ENCODE assay signal across 11 cellular contexts in genomic region chr17:29586676-29587469, GRCh38. TPM values are rescaled to one million over a fixed set of nuclear protein-coding genes. Genes with fewer than 3 reads are reported as not detected.
DNase-seq lines count a peak whose midpoint lies in the region; FAIRE-seq and TF ChIP-seq lines count a peak whose summit lies in the region.
"Had no signal": no experiment of that assay in that cellular context is flagged by ENCODE, and none has a peak within 500 bp of the region (broad histone marks: within the 10 kb centered on the region; RNA-seq: fewer than 3 reads in every experiment).

No MANE protein-coding gene starts in this region.

- H3K9me3 Mint-ChIP-seq in activated T-helper 1 cell treated with anti-CD3 and anti-CD28 coated beads, Interleukin-12 subunit alpha, Interleukin-12 subunit beta, Interleukin-2, Interleukin-4 antibody, amounts not matched to agents 30 ng/mL and 10 ng/mL and 1 ng/mL, durations not matched to agents 14 hours and 24 hours and 36 hours = no peaks in the 10 kb centered on the region
- no peaks in the 10 kb centered on the region for H3K9me3 Mint-ChIP-seq in type B pancreatic cell

- H3K36me3 ChIP-seq in keratinocyte (ENCODE audit: control insufficient read depth in 2 of 2, extremely low read depth in 1 of 2, insufficient read depth in 2 of 2, low read length in 2 of 2) (peaks cover 12 to 18% of the 10 kb centered on the region in 2 experiments), Peyer's patch (peaks cover 0 to 10% (median 0%) of the 10 kb centered on the region in 3 donors)
- H3K36me3 ChIP-seq: ovary had no signal

- TF ChIP-seq CTCF in keratinocyte (optimal IDR thresholded peaks at IDR 0.05 in 1 of 3, IDR thresholded peaks at IDR 0.05 in 1 of 3, conservative IDR thresholded peaks at IDR 0.05 in 1 of 3; ENCODE audit: extremely low read depth in 1 of 3, insufficient read depth in 2 of 3, low read length in 3 of 3) = no peak
- TF ChIP-seq CTCF in type B pancreatic cell (conservative IDR thresholded peaks at IDR 0.05) = no peak
- no peak for TF ChIP-seq CTCF in Peyer's patch (IDR thresholded peaks at IDR 0.05)

- FAIRE-seq in keratinocyte (lab: Jason Lieb, UNC) (peak; percentile 29), RCC 7860 (lab: Jason Lieb, UNC) (no peak)

- H3K4me1 ChIP-seq in keratinocyte (ENCODE audit: control insufficient read depth, extremely low read depth, insufficient read depth, low read length) = peaks cover 85% of the 10 kb centered on the region
- H3K4me1 ChIP-seq in Peyer's patch = peaks cover 9 to 41% (median 32%) of the 10 kb centered on the region in 4 donors

- H3K27ac Mint-ChIP-seq in activated T-helper 1 cell treated with anti-CD3 and anti-CD28 coated beads, Interleukin-12 subunit alpha, Interleukin-12 subunit beta, Interleukin-2, Interleukin-4 antibody, amounts not matched to agents 30 ng/mL and 10 ng/mL and 1 ng/mL, durations not matched to agents 14 hours and 24 hours and 36 hours = no peak overlapping the region
- no peak overlapping the region for H3K27ac Mint-ChIP-seq in type B pancreatic cell

- no peak overlapping the region for H3K4me3 ChIP-seq in keratinocyte (ENCODE audit: control insufficient read depth in 2 of 3, extremely low read depth in 1 of 3, insufficient read depth in 2 of 3, low read depth in 1 of 3, low read length in 3 of 3)
- no peak overlapping the region for H3K4me3 ChIP-seq in Peyer's patch
- H3K4me3 ChIP-seq: ovary, SJSA1 had no signal

- no peaks in the 10 kb centered on the region for H3K9me3 ChIP-seq in keratinocyte (ENCODE audit: control insufficient read depth, low read depth, low read length)
- H3K9me3 ChIP-seq in Peyer's patch = no peaks in the 10 kb centered on the region
- H3K9me3 ChIP-seq: ovary, SJSA1 had no signal

- H3K27me3 ChIP-seq in keratinocyte (ENCODE audit: control insufficient read depth, extremely low read depth, insufficient read depth, low read length) (no peaks in the 10 kb centered on the region), Peyer's patch (no peaks in the 10 kb centered on the region)
- H3K27me3 ChIP-seq: ovary, SJSA1 had no signal

- peaks cover 6% of the 10 kb centered on the region for H3K36me3 Mint-ChIP-seq in activated T-helper 1 cell treated with anti-CD3 and anti-CD28 coated beads, Interleukin-12 subunit alpha, Interleukin-12 subunit beta, Interleukin-2, Interleukin-4 antibody, amounts not matched to agents 30 ng/mL and 10 ng/mL and 1 ng/mL, durations not matched to agents 14 hours and 24 hours and 36 hours (ENCODE audit: low read depth)
- H3K36me3 Mint-ChIP-seq in type B pancreatic cell = no peaks in the 10 kb centered on the region

- peak overlapping the region; percentile 96 for H3K4me3 Mint-ChIP-seq in activated T-helper 1 cell treated with anti-CD3 and anti-CD28 coated beads, Interleukin-12 subunit alpha, Interleukin-12 subunit beta, Interleukin-2, Interleukin-4 antibody, amounts not matched to agents 30 ng/mL and 10 ng/mL and 1 ng/mL, durations not matched to agents 14 hours and 24 hours and 36 hours
- peak overlapping the region; percentile 92 for H3K4me3 Mint-ChIP-seq in type B pancreatic cell

- peaks cover 22% of the 10 kb centered on the region for H3K9me1 ChIP-seq in keratinocyte (ENCODE audit: control insufficient read depth, extremely low read depth, insufficient read depth, low read length)

- H3K9ac ChIP-seq in keratinocyte (ENCODE audit: control insufficient read depth, extremely low read depth, insufficient read depth, low read length) = peak overlapping the region; percentile 3

- dilution Hi-C loops in keratinocyte (cut with MboI; ENCODE audit: extremely low pct_ligation_motif_present, low sequenced_read_pairs) = no loop called here

- no peak for TF ChIP-seq POLR2A in Peyer's patch (IDR thresholded peaks at IDR 0.05)

- H2AFZ ChIP-seq in keratinocyte (ENCODE audit: control insufficient read depth, low read length) = no peak overlapping the region

- no peaks in the 10 kb centered on the region for H3K27me3 Mint-ChIP-seq in activated T-helper 1 cell treated with anti-CD3 and anti-CD28 coated beads, Interleukin-12 subunit alpha, Interleukin-12 subunit beta, Interleukin-2, Interleukin-4 antibody, amounts not matched to agents 30 ng/mL and 10 ng/mL and 1 ng/mL, durations not matched to agents 14 hours and 24 hours and 36 hours (ENCODE audit: insufficient read depth)
- no peaks in the 10 kb centered on the region for H3K27me3 Mint-ChIP-seq in type B pancreatic cell

- DNase-seq in activated T-cell treated with anti-CD3 and anti-CD28 coated beads, Interleukin-2, amount 50 U/mL, for 1 hour = peak; percentile 14
- no peak for DNase-seq in activated T-cell treated with anti-CD3 and anti-CD28 coated beads, Interleukin-2, amount 50 U/mL, for 48 hours
- DNase-seq in activated T-helper 1 cell treated with anti-CD3 and anti-CD28 coated beads, Interleukin-12 subunit alpha, Interleukin-12 subunit beta, Interleukin-2, Interleukin-4 antibody, amounts not matched to agents 30 ng/mL and 10 ng/mL and 1 ng/mL, durations not matched to agents 14 hours and 24 hours and 36 hours (ENCODE audit: low spot score) = no peak
- DNase-seq in keratinocyte (ENCODE audit: low read depth, low spot score) = no peak
- DNase-seq in type B pancreatic cell (ENCODE audit: extremely low spot score, unreplicated experiment) = no peak
- DNase-seq in effector CD4-positive, alpha-beta T cell = no peak
- no peak for DNase-seq in RCC 7860 (ENCODE audit: low spot score)
- DNase-seq in Peyer's patch = no peak
- DNase-seq: hippocampal formation had no signal

- H3K4me1 Mint-ChIP-seq in activated T-helper 1 cell treated with anti-CD3 and anti-CD28 coated beads, Interleukin-12 subunit alpha, Interleukin-12 subunit beta, Interleukin-2, Interleukin-4 antibody, amounts not matched to agents 30 ng/mL and 10 ng/mL and 1 ng/mL, durations not matched to agents 14 hours and 24 hours and 36 hours (ENCODE audit: low read depth) = peaks cover 64% of the 10 kb centered on the region
- H3K4me1 Mint-ChIP-seq in type B pancreatic cell (ENCODE audit: unreplicated experiment) = peaks cover 24% of the 10 kb centered on the region

- H3K79me2 ChIP-seq in keratinocyte (ENCODE audit: control insufficient read depth, insufficient read depth, low read length) = peaks cover 64% of the 10 kb centered on the region

- H4K20me1 ChIP-seq in keratinocyte (ENCODE audit: control insufficient read depth, extremely low read depth, insufficient read depth, low read length) = peaks cover 28% of the 10 kb centered on the region

- H3K27ac ChIP-seq in keratinocyte (ENCODE audit: control insufficient read depth, insufficient read depth, low read length) = no peak overlapping the region
- H3K27ac ChIP-seq in Peyer's patch = peak overlapping the region in 1 of 4 donors; percentile 38
- H3K27ac ChIP-seq: SJSA1 had no signal

- H3K4me2 ChIP-seq in keratinocyte (ENCODE audit: control insufficient read depth, extremely low read depth, insufficient read depth, low read depth, low read length) = peak overlapping the region; percentile 97

- intact Hi-C loops in activated T-helper 1 cell treated with anti-CD3 and anti-CD28 coated beads, Interleukin-12 subunit alpha, Interleukin-12 subunit beta, Interleukin-2, Interleukin-4 antibody, amounts not matched to agents 30 ng/mL and 10 ng/mL and 1 ng/mL, durations not matched to agents 14 hours and 24 hours and 36 hours (cut with micrococcal nuclease) = no loop called here

RNA-seq across cellular contexts. Expression of gene GIT1, which starts 2.6 kb away (rescaled TPM):
- 81.0 and 87.5 TPM in 2 replicates for total RNA-seq in activated T-helper 1 cell treated with anti-CD3 and anti-CD28 coated beads, Interleukin-12 subunit alpha, Interleukin-12 subunit beta, Interleukin-2, Interleukin-4 antibody, amounts not matched to agents 30 ng/mL and 10 ng/mL and 1 ng/mL, durations not matched to agents 14 hours and 24 hours and 36 hours
- polyA plus RNA-seq in keratinocyte = 35.9 to 42.7 TPM (median 37.9 TPM) in 3 replicates
- polyA plus RNA-seq in keratinocyte (2011; ENCODE audit: low read depth) = 34.5 TPM
- polyA plus RNA-seq in keratinocyte (2011; cell fraction: cytosol; rRNA removed) = 26.3 and 43.3 TPM in 2 replicates
- 55.9 and 64.8 TPM in 2 replicates for polyA plus RNA-seq in keratinocyte (2011; cell fraction: nucleus; rRNA removed)
- 28.3 and 36.4 TPM in 2 replicates for polyA plus RNA-seq in keratinocyte (2012; ENCODE audit: low replicate concordance)
- polyA minus RNA-seq in keratinocyte = 43.0 to 93.0 TPM (median 49.5 TPM) in 3 replicates
- 58.7 TPM for polyA minus RNA-seq in keratinocyte (2011; cell fraction: cytosol; rRNA and poly(A)+ RNA removed)
- 36.5 and 45.9 TPM in 2 replicates for polyA minus RNA-seq in keratinocyte (2011; cell fraction: nucleus; rRNA and poly(A)+ RNA removed)
- 44.0 and 66.7 TPM in 2 replicates for total RNA-seq in type B pancreatic cell (ENCODE audit: low replicate concordance)
- total RNA-seq in Peyer's patch = 10 to 100 TPM; 31.9 to 66.7 (median 52.6) TPM

RNA-seq across cellular contexts. Expression of gene ANKRD13B, which starts 6.1 kb away (rescaled TPM):
- 45.8 and 46.2 TPM in 2 replicates for total RNA-seq in activated T-helper 1 cell treated with anti-CD3 and anti-CD28 coated beads, Interleukin-12 subunit alpha, Interleukin-12 subunit beta, Interleukin-2, Interleukin-4 antibody, amounts not matched to agents 30 ng/mL and 10 ng/mL and 1 ng/mL, durations not matched to agents 14 hours and 24 hours and 36 hours
- polyA plus RNA-seq in keratinocyte = 3.7 to 6.5 TPM (median 5.0 TPM) in 3 replicates
- 3.7 TPM for polyA plus RNA-seq in keratinocyte (2011; ENCODE audit: low read depth)
- 2.8 and 5.7 TPM in 2 replicates for polyA plus RNA-seq in keratinocyte (2011; cell fraction: cytosol; rRNA removed)
- polyA plus RNA-seq in keratinocyte (2011; cell fraction: nucleus; rRNA removed) = 13.0 and 14.3 TPM in 2 replicates
- 6.7 and 7.8 TPM in 2 replicates for polyA plus RNA-seq in keratinocyte (2012; ENCODE audit: low replicate concordance)
- polyA minus RNA-seq in keratinocyte = 4.8 to 12.7 TPM (median 5.3 TPM) in 3 replicates
- 12.9 TPM for polyA minus RNA-seq in keratinocyte (2011; cell fraction: cytosol; rRNA and poly(A)+ RNA removed)
- polyA minus RNA-seq in keratinocyte (2011; cell fraction: nucleus; rRNA and poly(A)+ RNA removed) = 6.2 and 9.9 TPM in 2 replicates
- total RNA-seq in type B pancreatic cell (ENCODE audit: low replicate concordance) (21.0 and 50.5 TPM in 2 replicates), Peyer's patch (10 to 100 TPM in 1 of 4 donors, 1 to 10 TPM in 3; 4.2 to 14.9 (median 8.3) TPM)

RNA-seq across cellular contexts. Expression of gene TP53I13, which starts 18.4 kb away (rescaled TPM):
- total RNA-seq in activated T-helper 1 cell treated with anti-CD3 and anti-CD28 coated beads, Interleukin-12 subunit alpha, Interleukin-12 subunit beta, Interleukin-2, Interleukin-4 antibody, amounts not matched to agents 30 ng/mL and 10 ng/mL and 1 ng/mL, durations not matched to agents 14 hours and 24 hours and 36 hours = 67.4 and 71.8 TPM in 2 replicates
- 11.9 to 34.7 TPM (median 14.5 TPM) in 3 replicates for polyA plus RNA-seq in keratinocyte
- 4.4 TPM for polyA plus RNA-seq in keratinocyte (2011; ENCODE audit: low read depth)
- polyA plus RNA-seq in keratinocyte (2011; cell fraction: cytosol; rRNA removed) = 5.8 and 16.5 TPM in 2 replicates
- 71.4 and 101 TPM in 2 replicates for polyA plus RNA-seq in keratinocyte (2011; cell fraction: nucleus; rRNA removed)
- 17.7 and 24.8 TPM in 2 replicates for polyA plus RNA-seq in keratinocyte (2012; ENCODE audit: low replicate concordance)
- 10.9 to 22.2 TPM (median 13.1 TPM) in 3 replicates for polyA minus RNA-seq in keratinocyte
- polyA minus RNA-seq in keratinocyte (2011; cell fraction: cytosol; rRNA and poly(A)+ RNA removed) = 39.5 TPM
- polyA minus RNA-seq in keratinocyte (2011; cell fraction: nucleus; rRNA and poly(A)+ RNA removed) = 21.7 and 26.6 TPM in 2 replicates
- total RNA-seq in type B pancreatic cell (ENCODE audit: low replicate concordance) = 38.9 and 50.3 TPM in 2 replicates
- total RNA-seq in Peyer's patch = 100 to 1,000 TPM in 2 of 4 donors, 10 to 100 TPM in 2; 86.6 to 204 (median 139) TPM

RNA-seq across cellular contexts. Expression of gene ABHD15, which starts 20.0 kb away (rescaled TPM):
- 18.5 and 19.5 TPM in 2 replicates for total RNA-seq in activated T-helper 1 cell treated with anti-CD3 and anti-CD28 coated beads, Interleukin-12 subunit alpha, Interleukin-12 subunit beta, Interleukin-2, Interleukin-4 antibody, amounts not matched to agents 30 ng/mL and 10 ng/mL and 1 ng/mL, durations not matched to agents 14 hours and 24 hours and 36 hours
- 6.2 to 6.9 TPM (median 6.8 TPM) in 3 replicates for polyA plus RNA-seq in keratinocyte
- polyA plus RNA-seq in keratinocyte (2011; ENCODE audit: low read depth) = 1.5 TPM
- polyA plus RNA-seq in keratinocyte (2011; cell fraction: cytosol; rRNA removed) = 5.3 and 5.5 TPM in 2 replicates
- 11.2 and 11.7 TPM in 2 replicates for polyA plus RNA-seq in keratinocyte (2011; cell fraction: nucleus; rRNA removed)
- polyA plus RNA-seq in keratinocyte (2012; ENCODE audit: low replicate concordance) = 2.8 and 7.5 TPM in 2 replicates
- 9.9 to 13.5 TPM (median 13.0 TPM) in 3 replicates for polyA minus RNA-seq in keratinocyte
- 12.3 TPM for polyA minus RNA-seq in keratinocyte (2011; cell fraction: cytosol; rRNA and poly(A)+ RNA removed)
- polyA minus RNA-seq in keratinocyte (2011; cell fraction: nucleus; rRNA and poly(A)+ RNA removed) = 12.8 and 13.8 TPM in 2 replicates
- total RNA-seq in type B pancreatic cell (ENCODE audit: low replicate concordance) (11.6 and 12.2 TPM in 2 replicates), Peyer's patch (10 to 100 TPM; 19.0 to 41.2 (median 32.2) TPM)

RNA-seq across cellular contexts. Expression of gene CORO6, which starts 35.8 kb away (rescaled TPM):
- 5.1 and 6.4 TPM in 2 replicates for total RNA-seq in activated T-helper 1 cell treated with anti-CD3 and anti-CD28 coated beads, Interleukin-12 subunit alpha, Interleukin-12 subunit beta, Interleukin-2, Interleukin-4 antibody, amounts not matched to agents 30 ng/mL and 10 ng/mL and 1 ng/mL, durations not matched to agents 14 hours and 24 hours and 36 hours
- 20.5 to 50.9 TPM (median 28.8 TPM) in 3 replicates for polyA plus RNA-seq in keratinocyte
- polyA plus RNA-seq in keratinocyte (2011; ENCODE audit: low read depth) = 6.6 TPM
- 9.2 and 10.8 TPM in 2 replicates for polyA plus RNA-seq in keratinocyte (2011; cell fraction: cytosol; rRNA removed)
- 191 and 224 TPM in 2 replicates for polyA plus RNA-seq in keratinocyte (2011; cell fraction: nucleus; rRNA removed)
- 14.6 and 16.8 TPM in 2 replicates for polyA plus RNA-seq in keratinocyte (2012; ENCODE audit: low replicate concordance)
- polyA minus RNA-seq in keratinocyte = 34.8 to 68.4 TPM (median 42.9 TPM) in 3 replicates
- 17.6 TPM for polyA minus RNA-seq in keratinocyte (2011; cell fraction: cytosol; rRNA and poly(A)+ RNA removed)
- 35.6 and 40.7 TPM in 2 replicates for polyA minus RNA-seq in keratinocyte (2011; cell fraction: nucleus; rRNA and poly(A)+ RNA removed)
- total RNA-seq in type B pancreatic cell (ENCODE audit: low replicate concordance) (2.0 and 6.8 TPM in 2 replicates), Peyer's patch (10 to 100 TPM in 3 of 4 donors, 1 to 10 TPM in 1; 4.0 to 28.9 (median 19.9) TPM)
